Comparison of ENCODE assay signal across 17 cellular contexts in genomic region chr15:33608714-33609113, GRCh38.
A peak's percentile ranks its signal among the peaks of the same experiment; 100 is the strongest.
DNase-seq lines count a peak whose midpoint lies in the region; ATAC-seq and TF ChIP-seq lines count a peak whose summit lies in the region.
"Had no signal": no experiment of that assay in that cellular context is flagged by ENCODE, and none has a peak within 500 bp of the region (broad histone marks: within the 10 kb centered on the region; RNA-seq: fewer than 3 reads in every experiment).

No MANE protein-coding gene starts in this region.

- H3K27ac Mint-ChIP-seq in endothelial cell (ENCODE audit: unreplicated experiment) = no peak overlapping the region
- H3K27ac Mint-ChIP-seq: IgD-negative memory B cell had no signal

- no peak overlapping the region for H3K4me2 ChIP-seq in osteoblast (ENCODE audit: insufficient read depth, low read length)

- DNase-seq in EH (ENCODE audit: low read depth) (peak; percentile 5), NCI-H69 (lab: John Stamatoyannopoulos, UW) (peak; percentile 47), endothelial cell (ENCODE audit: low spot score) (no peak), osteoblast (ENCODE audit: insufficient read length, low spot score, missing footprints) (no peak), G401 (ENCODE audit: low spot score) (no peak), HuH-7 (ENCODE audit: low spot score) (no peak)
- DNase-seq: activated CD4-positive, alpha-beta T cell treated with anti-CD3 and anti-CD28 coated beads, Interleukin-2, amount 50 U/mL, for 1 hour; activated naive CD4-positive, alpha-beta T cell; hypothalamus; mucosa of descending colon; NCI-H226; spleen; uterus had no signal

- no peaks in the 10 kb centered on the region for H3K9me3 Mint-ChIP-seq in endothelial cell (ENCODE audit: unreplicated experiment)
- H3K9me3 Mint-ChIP-seq: IgD-negative memory B cell had no signal

- no peaks in the 10 kb centered on the region for H4K20me1 ChIP-seq in osteoblast (ENCODE audit: insufficient read depth, low read length)

- H3K79me2 ChIP-seq in osteoblast (ENCODE audit: insufficient read depth, low read length) = no peaks in the 10 kb centered on the region

- no peaks in the 10 kb centered on the region for H3K27me3 ChIP-seq in osteoblast (ENCODE audit: insufficient read depth, low read length)
- H3K27me3 ChIP-seq: spleen, uterus had no signal

- H3K4me1 ChIP-seq in osteoblast (ENCODE audit: insufficient read depth, low read length) = no peaks in the 10 kb centered on the region
- H3K4me1 ChIP-seq: SJSA1, spleen, uterus had no signal

- H3K4me3 ChIP-seq in osteoblast (ENCODE audit: insufficient read depth, low read length) = no peak overlapping the region
- H3K4me3 ChIP-seq: mucosa of descending colon, SJSA1, spleen, uterus had no signal

- in situ Hi-C loops in G401 (cut with HindIII; ENCODE audit: low sequenced_read_pairs) = no loop called here

- no peak overlapping the region for H3K4me3 Mint-ChIP-seq in endothelial cell (ENCODE audit: unreplicated experiment)
- H3K4me3 Mint-ChIP-seq: IgD-negative memory B cell had no signal

- TF ChIP-seq CTCF in endothelial cell (IDR thresholded peaks at IDR 0.05; ENCODE audit: unreplicated experiment) (peak; percentile 34), osteoblast (IDR thresholded peaks at IDR 0.05; ENCODE audit: extremely low read depth, low read depth, low read length) (peak; percentile 39)

- H3K36me3 ChIP-seq in osteoblast (ENCODE audit: insufficient read depth, low read length) = no peaks in the 10 kb centered on the region
- H3K36me3 ChIP-seq: SJSA1, spleen, uterus had no signal

- H3K27ac ChIP-seq in osteoblast (ENCODE audit: low read depth, low read length) = no peak overlapping the region
- H3K27ac ChIP-seq: SJSA1, spleen, uterus had no signal

- no peaks in the 10 kb centered on the region for H3K36me3 Mint-ChIP-seq in endothelial cell (ENCODE audit: low read depth, unreplicated experiment)
- H3K36me3 Mint-ChIP-seq: IgD-negative memory B cell had no signal

- no peaks in the 10 kb centered on the region for H3K9me3 ChIP-seq in osteoblast (ENCODE audit: low read depth, low read length)
- H3K9me3 ChIP-seq: mucosa of descending colon, SJSA1, spleen, uterus had no signal

- peaks cover 4% of the 10 kb centered on the region for H3K4me1 Mint-ChIP-seq in endothelial cell (ENCODE audit: unreplicated experiment)
- H3K4me1 Mint-ChIP-seq: IgD-negative memory B cell had no signal

- H3K27me3 Mint-ChIP-seq in endothelial cell (ENCODE audit: unreplicated experiment) = peaks cover 2% of the 10 kb centered on the region

- ATAC-seq in HG02884 (IDR thresholded peaks at IDR 0.05; ENCODE audit: unreplicated experiment) = no peak
- ATAC-seq in HG03565 (IDR thresholded peaks at IDR 0.05; ENCODE audit: unreplicated experiment) = no peak
- ATAC-seq: mucosa of descending colon had no signal

- H2AFZ ChIP-seq in osteoblast (ENCODE audit: low read length) = no peak overlapping the region

Comparison
In these comparisons a context has a peak if more than half of its experiments do, and no peak if none do; other contexts are left out.
1. DNase-seq: peak in EH (single experiment) and NCI-H69 (single experiment); none in endothelial cell (single experiment), osteoblast (single experiment), G401 (single experiment) and HuH-7 (single experiment).